Comparison of ENCODE assay signal across 8 cellular contexts in the genomic region with DNA sequence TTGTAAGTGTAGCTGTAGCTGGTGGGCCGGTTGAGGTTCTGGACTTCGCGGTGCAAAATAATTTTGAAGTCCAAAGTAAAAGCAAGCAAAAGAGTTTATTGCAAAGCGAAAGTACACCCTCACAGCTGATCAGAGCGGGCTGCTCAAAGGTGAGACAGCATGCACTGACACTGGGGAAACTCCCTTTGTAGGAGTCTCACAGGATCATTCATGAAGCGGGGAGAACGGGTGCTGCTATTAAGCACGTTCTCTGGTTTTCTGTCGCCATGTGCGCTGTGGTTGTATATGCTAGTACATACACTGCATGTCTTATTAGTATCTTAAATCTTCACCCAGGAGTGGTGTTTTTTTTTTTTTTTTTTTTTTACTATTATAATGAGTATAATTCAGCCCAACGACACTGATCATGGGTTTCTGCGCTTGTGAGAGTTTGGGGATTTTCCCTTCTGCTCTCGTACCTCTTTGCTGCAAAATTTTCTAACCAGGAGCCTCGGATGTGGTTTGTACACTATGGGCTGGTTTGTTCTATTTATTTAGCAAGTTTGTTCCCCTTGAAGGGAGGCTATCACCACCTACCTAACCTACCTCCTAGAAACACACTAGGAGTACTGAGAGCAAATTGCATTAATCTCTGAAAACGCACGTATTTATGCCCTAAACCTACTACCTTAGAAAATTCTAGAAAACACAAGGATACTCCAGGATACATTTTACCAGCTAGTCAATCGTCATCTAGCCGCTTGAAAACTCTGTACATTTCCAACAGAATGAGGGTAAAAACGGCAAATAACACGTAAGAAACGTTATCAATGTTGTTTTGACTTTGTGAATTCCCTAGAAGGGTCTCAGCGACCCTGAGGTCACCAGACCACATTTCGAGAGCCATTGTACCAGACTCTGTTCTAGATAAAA. TPM values are rescaled to one million over a fixed set of nuclear protein-coding genes. Genes with fewer than 3 reads are reported as not detected.
A peak's percentile ranks its signal among the peaks of the same experiment; 100 is the strongest.
DNase-seq lines count a peak whose midpoint lies in the region; ATAC-seq lines count a peak whose summit lies in the region.

No MANE protein-coding gene starts in this region.

- DNase-seq in RPMI8226 (peak; percentile 70), NCI-H524 (lab: John Stamatoyannopoulos, UW) (no peak), NCI-H1694 (lab: John Stamatoyannopoulos, UW) (no peak)
- peak; percentile 69 to 83 for DNase-seq in activated naive CD4-positive, alpha-beta T cell treated with anti-CD3 and anti-CD28 coated beads, Interleukin-2, amount 50 U/mL, for 72 hours (ENCODE audit: low spot score in 2 of 2)
- peak; percentile 28 to 69 (median 53) for DNase-seq in stimulated activated CD4-positive, alpha-beta T cell treated with anti-CD3 and anti-CD28 coated beads, Interleukin-1b, Interleukin-23, amount 100 ng/mL, for 24 hours (ENCODE audit: low read depth in 4 of 4, low spot score in 1 of 4)

- H3K36me3 Mint-ChIP-seq in activated naive CD4-positive, alpha-beta T cell treated with anti-CD3 and anti-CD28 coated beads, Interleukin-2, amount 50 U/mL, for 72 hours = peaks cover 6% of the 10 kb centered on the region in 2 donors

- ATAC-seq in GM18870 (IDR thresholded peaks at IDR 0.05; ENCODE audit: unreplicated experiment) (peak; percentile 75), HG02970 (IDR thresholded peaks at IDR 0.05; ENCODE audit: low FRiP score, unreplicated experiment) (peak; percentile 44)
- peak; percentile 75 to 83 for ATAC-seq in activated naive CD4-positive, alpha-beta T cell treated with anti-CD3 and anti-CD28 coated beads, Interleukin-2, amount 50 U/mL, for 72 hours

- no peaks in the 10 kb centered on the region for H3K9me3 Mint-ChIP-seq in activated naive CD4-positive, alpha-beta T cell treated with anti-CD3 and anti-CD28 coated beads, Interleukin-2, amount 50 U/mL, for 72 hours

- H3K4me3 ChIP-seq in iPS-18c (ENCODE audit: insufficient read depth, low read depth, low read length) = peak overlapping the region; percentile 91

- peak overlapping the region; percentile 99 to 100 for H3K27ac Mint-ChIP-seq in activated naive CD4-positive, alpha-beta T cell treated with anti-CD3 and anti-CD28 coated beads, Interleukin-2, amount 50 U/mL, for 72 hours

- H3K9me3 ChIP-seq in iPS-18c (ENCODE audit: control insufficient read depth, insufficient read depth, low read length) = no peaks in the 10 kb centered on the region

RNA-seq across cellular contexts. Expression of gene AP4E1, which starts 1.3 kb away (rescaled TPM):
- 10 to 100 TPM; 11.2 to 14.3 TPM for total RNA-seq in activated naive CD4-positive, alpha-beta T cell treated with anti-CD3 and anti-CD28 coated beads, Interleukin-2, amount 50 U/mL, for 72 hours

Comparison
In these comparisons a context has a peak if more than half of its experiments do, and no peak if none do; other contexts are left out.
1. DNase-seq: peak in RPMI8226 (single experiment), activated naive CD4-positive, alpha-beta T cell treated with anti-CD3 and anti-CD28 coated beads, Interleukin-2, amount 50 U/mL, for 72 hours (2 of 2) and stimulated activated CD4-positive, alpha-beta T cell treated with anti-CD3 and anti-CD28 coated beads, Interleukin-1b, Interleukin-23, amount 100 ng/mL, for 24 hours (4 of 4); none in NCI-H524 (0 of 2) and NCI-H1694 (single experiment).
2. Peak in every context shown above with its lines, with median percentiles within 50 percentile points of each other: ATAC-seq.